In the genomic region with DNA sequence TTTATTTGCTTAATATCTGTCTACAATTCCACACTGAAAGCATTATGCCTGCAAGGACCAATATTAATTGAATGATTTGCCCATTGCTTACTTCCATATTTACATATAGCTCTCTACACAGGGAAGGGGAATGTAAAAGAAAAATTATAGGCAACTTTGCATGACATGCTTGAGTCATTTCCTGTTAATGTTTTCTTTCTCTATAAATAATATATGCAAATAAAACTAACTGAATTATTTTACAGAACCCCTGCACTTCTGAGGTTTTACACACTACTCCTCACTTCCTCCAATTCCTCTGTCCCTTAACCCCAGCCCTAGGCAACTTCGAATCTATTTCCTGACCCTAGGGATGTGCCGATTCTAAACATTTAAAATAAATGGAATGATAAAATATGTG, we compare ENCODE assay signal across 20 cellular contexts.
"Had no signal": no experiment of that assay in that cellular context is flagged by ENCODE, and none has a peak within 500 bp of the region (broad histone marks: within the 10 kb centered on the region; RNA-seq: fewer than 3 reads in every experiment).

No MANE protein-coding gene starts in this region.

- H3K4me1 ChIP-seq: prostate gland, tibial artery, vagina had no signal

- H3K27ac ChIP-seq: coronary artery, prostate gland, skin epidermis, tibial artery, vagina had no signal

- ATAC-seq: activated CD8-positive, alpha-beta T cell treated with anti-CD3 and anti-CD28 coated beads, Interleukin-2, amount 10 ng/mL, durations not matched to agents 7 days and 5 days; activated naive CD4-positive, alpha-beta T cell treated with anti-CD3 and anti-CD28 coated beads, Interleukin-2, amount 50 U/mL, for 72 hours; right cardiac atrium; stimulated activated naive B cell treated with anti-CD40 and anti-IgM and Interleukin-4, amounts not matched to agents 10 μg/mL and 1 μg/mL and 100 μg/mL, for 72 hours had no signal

- H3K4me3 ChIP-seq: coronary artery, prostate gland, skin epidermis, tibial artery, vagina had no signal

- H3K27me3 ChIP-seq: tibial artery, vagina had no signal

- H3K36me3 ChIP-seq: prostate gland, tibial artery, vagina had no signal

- H3K9me3 ChIP-seq: prostate gland, tibial artery, vagina had no signal

- DNase-seq: activated B cell treated with CpG ODN at 0.5 μM for 24 hours; activated CD4-positive, alpha-beta T cell treated with anti-CD3 and anti-CD28 coated beads, Interleukin-2, amount 10 ng/mL, durations not matched to agents 24 days and 14 days; activated CD8-positive, alpha-beta memory T cell treated with anti-CD3 and anti-CD28 coated beads, Interleukin-2, amount 50 U/mL, for 4 hours; activated CD8-positive, alpha-beta T cell treated with anti-CD3 and anti-CD28 coated beads, Interleukin-2, amount 10 ng/mL, durations not matched to agents 7 days and 5 days; activated effector memory CD4-positive, alpha-beta T cell treated with anti-CD3 and anti-CD28 coated beads, Interleukin-2, amount 50 U/mL, for 16 hours; activated T-cell treated with anti-CD3 and anti-CD28 coated beads, Interleukin-2, amount 50 U/mL, for 48 hours; effector CD4-positive, alpha-beta T cell; foreskin fibroblast; nephron progenitor cell; occipital lobe; right cardiac atrium; stimulated activated CD4-positive, alpha-beta T cell treated with anti-CD3 and anti-CD28 coated beads, Interleukin-15, amount 100 ng/mL, for 24 hours; stimulated activated CD4-positive, alpha-beta T cell treated with anti-CD3 and anti-CD28 coated beads, Interleukin-4, amount 100 ng/mL, for 1 hour; stimulated activated naive B cell treated with anti-CD40 and anti-IgM and Interleukin-4, amounts not matched to agents 10 μg/mL and 1 μg/mL and 100 μg/mL, for 72 hours; tibial artery had no signal
